In the genomic region with DNA sequence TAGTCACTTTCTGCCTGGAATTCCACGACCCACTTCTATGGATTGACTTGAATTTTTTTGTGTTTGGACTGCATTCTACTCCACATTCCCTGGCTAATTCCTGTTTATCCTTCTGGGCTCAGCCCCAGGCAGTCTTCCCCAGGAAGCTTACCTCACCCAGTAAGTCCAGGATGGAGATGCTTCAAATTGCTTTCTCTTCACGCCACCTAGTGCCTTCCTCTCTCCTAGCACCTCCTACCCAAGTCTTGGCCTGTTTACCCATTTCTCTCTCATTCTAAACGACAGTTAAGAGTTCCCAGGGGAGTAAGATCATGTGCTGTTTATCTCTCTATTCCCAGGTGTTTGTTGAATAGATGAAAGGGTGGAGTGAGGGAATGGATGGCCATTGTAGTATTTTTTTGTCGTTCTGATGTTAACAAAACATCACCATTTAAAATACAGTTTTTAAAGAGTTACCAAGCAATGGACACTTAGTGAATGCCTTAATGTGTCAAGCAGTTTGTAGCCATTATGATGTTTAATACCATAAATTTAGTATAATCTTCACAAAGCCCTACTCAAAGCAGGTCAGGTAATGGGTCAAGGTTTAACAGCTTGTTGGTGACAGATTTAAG, we compare ENCODE assay signal across 8 cellular contexts.
DNase-seq lines count a peak whose midpoint lies in the region; ATAC-seq and TF ChIP-seq lines count a peak whose summit lies in the region.

No MANE protein-coding gene starts in this region.

- H3K4me3 Mint-ChIP-seq in activated CD4-positive, alpha-beta memory T cell treated with anti-CD3 and anti-CD28 coated beads, Interleukin-2, amount 10 ng/mL, durations not matched to agents 7 days and 5 days: peak overlapping the region; percentile 64

- DNase-seq in NCI-H446 (lab: John Stamatoyannopoulos, UW) (peak; percentile 31 to 54), cardiac muscle cell (ENCODE audit: low read depth in 1 of 2, low spot score in 1 of 2) (peak; percentile 56 to 85), retinal pigment epithelial cell (ENCODE audit: low read depth) (peak; percentile 54), omental fat pad (ENCODE audit: low spot score) (no peak)
- DNase-seq in activated CD4-positive, alpha-beta memory T cell treated with anti-CD3 and anti-CD28 coated beads, Interleukin-2, amount 10 ng/mL, durations not matched to agents 7 days and 5 days: no peak

- H3K9me3 Mint-ChIP-seq in activated CD4-positive, alpha-beta memory T cell treated with anti-CD3 and anti-CD28 coated beads, Interleukin-2, amount 10 ng/mL, durations not matched to agents 7 days and 5 days: no peaks in the 10 kb centered on the region

- H3K27me3 ChIP-seq in BLaER1 treated with 17β-estradiol and CSF1 and Interleukin-3, amounts not matched to agents 10 nM and 100 nM: no peaks in the 10 kb centered on the region
- H3K27me3 ChIP-seq in cardiac muscle cell: no peaks in the 10 kb centered on the region

- H3K36me3 ChIP-seq in BLaER1 treated with 17β-estradiol and CSF1 and Interleukin-3, amounts not matched to agents 10 nM and 100 nM: no peaks in the 10 kb centered on the region
- H3K36me3 ChIP-seq in cardiac muscle cell: no peaks in the 10 kb centered on the region

- H3K4me1 Mint-ChIP-seq in activated CD4-positive, alpha-beta memory T cell treated with anti-CD3 and anti-CD28 coated beads, Interleukin-2, amount 10 ng/mL, durations not matched to agents 7 days and 5 days: peaks cover 41% of the 10 kb centered on the region

- no peaks in the 10 kb centered on the region for H4K20me1 ChIP-seq in BLaER1 treated with 17β-estradiol and CSF1 and Interleukin-3, amounts not matched to agents 10 nM and 100 nM

- H3K4me1 ChIP-seq in BLaER1 treated with 17β-estradiol and CSF1 and Interleukin-3, amounts not matched to agents 10 nM and 100 nM: peaks cover 36 to 64% (median 48%) of the 10 kb centered on the region in 10 experiments
- no peaks in the 10 kb centered on the region for H3K4me1 ChIP-seq in cardiac muscle cell (ENCODE audit: low read depth)

- H3K9me3 ChIP-seq in BLaER1 treated with 17β-estradiol and CSF1 and Interleukin-3, amounts not matched to agents 10 nM and 100 nM (replicated peaks in 1 of 11): no peaks in the 10 kb centered on the region
- H3K9me3 ChIP-seq in cardiac muscle cell (ENCODE audit: low read depth): no peaks in the 10 kb centered on the region

- H3K27ac ChIP-seq in BLaER1 treated with 17β-estradiol and CSF1 and Interleukin-3, amounts not matched to agents 10 nM and 100 nM: peak overlapping the region in 8 of 11 experiments; percentile 3 to 65 (median 37); a peak in 10 of 22 replicates
- no peak overlapping the region for H3K27ac ChIP-seq in cardiac muscle cell

- H3K9ac ChIP-seq in BLaER1 treated with 17β-estradiol and CSF1 and Interleukin-3, amounts not matched to agents 10 nM and 100 nM: peak overlapping the region in 3 of 11 experiments; percentile 3 to 32 (median 22); a peak in 2 of 22 replicates

- TF ChIP-seq CTCF in cardiac muscle cell (IDR thresholded peaks at IDR 0.05; ENCODE audit: low read depth, low read length) (peak; percentile 81), retinal pigment epithelial cell (conservative IDR thresholded peaks at IDR 0.05; ENCODE audit: low read depth, low read length) (peak; percentile 85), omental fat pad (IDR thresholded peaks at IDR 0.05) (no peak)

- no peaks in the 10 kb centered on the region for H3K36me3 Mint-ChIP-seq in activated CD4-positive, alpha-beta memory T cell treated with anti-CD3 and anti-CD28 coated beads, Interleukin-2, amount 10 ng/mL, durations not matched to agents 7 days and 5 days (ENCODE audit: low read depth)

- ATAC-seq in GM18858 (IDR thresholded peaks at IDR 0.05; ENCODE audit: unreplicated experiment): peak; percentile 75
- ATAC-seq in HG03139 (IDR thresholded peaks at IDR 0.05; ENCODE audit: unreplicated experiment): peak; percentile 78
- ATAC-seq in omental fat pad (ENCODE audit: low FRiP score): no peak

- H3K4me2 ChIP-seq in BLaER1 treated with 17β-estradiol and CSF1 and Interleukin-3, amounts not matched to agents 10 nM and 100 nM: peak overlapping the region in 10 of 11 experiments; percentile 5 to 69 (median 56); a peak in 18 of 22 replicates

- POLR2A ChIA-PET in activated CD4-positive, alpha-beta memory T cell treated with anti-CD3 and anti-CD28 coated beads, Interleukin-2, amount 10 ng/mL, durations not matched to agents 7 days and 5 days (lab: Charles Lee): interaction anchor here (0.9 to 1.1 kb wide), 2 partner anchors 100 to 103 kb away, joined by 3 read pairs; no protein-coding TSS in a partner anchor

- CTCF ChIA-PET in activated CD4-positive, alpha-beta memory T cell treated with anti-CD3 and anti-CD28 coated beads, Interleukin-2, amount 10 ng/mL, durations not matched to agents 7 days and 5 days (lab: Charles Lee): interaction anchor here (0.9 to 9.5 kb wide), 7 partner anchors 12 to 102 kb away, joined by 3 to 82 read pairs (median 17); no protein-coding TSS in a partner anchor

- peak overlapping the region; percentile 81 for H3K27ac Mint-ChIP-seq in activated CD4-positive, alpha-beta memory T cell treated with anti-CD3 and anti-CD28 coated beads, Interleukin-2, amount 10 ng/mL, durations not matched to agents 7 days and 5 days

- no peak overlapping the region for H3K4me3 ChIP-seq in BLaER1 treated with 17β-estradiol and CSF1 and Interleukin-3, amounts not matched to agents 10 nM and 100 nM
- H3K4me3 ChIP-seq in cardiac muscle cell (no peak overlapping the region), retinal pigment epithelial cell (ENCODE audit: low read length) (no peak overlapping the region)

- H3K27me3 Mint-ChIP-seq in activated CD4-positive, alpha-beta memory T cell treated with anti-CD3 and anti-CD28 coated beads, Interleukin-2, amount 10 ng/mL, durations not matched to agents 7 days and 5 days: no peaks in the 10 kb centered on the region

Comparison
In these comparisons a context has a peak if more than half of its experiments do, and no peak if none do; other contexts are left out.
1. DNase-seq: peak in NCI-H446 (2 of 2), cardiac muscle cell (2 of 2) and retinal pigment epithelial cell (single experiment); none in activated CD4-positive, alpha-beta memory T cell treated with anti-CD3 and anti-CD28 coated beads, Interleukin-2, amount 10 ng/mL, durations not matched to agents 7 days and 5 days (single experiment) and omental fat pad (single experiment).
2. CTCF ChIP-seq: peak in cardiac muscle cell (single experiment) and retinal pigment epithelial cell (single experiment); none in omental fat pad (0 of 3).